Comparison of ENCODE assay signal across 15 cellular contexts in genomic region chr4:25399502-25399901, GRCh38. TPM values are rescaled to one million over a fixed set of nuclear protein-coding genes. Genes with fewer than 3 reads are reported as not detected.
DNase-seq lines count a peak whose midpoint lies in the region; ATAC-seq, FAIRE-seq and TF ChIP-seq lines count a peak whose summit lies in the region.
"Had no signal": no experiment of that assay in that cellular context is flagged by ENCODE, and none has a peak within 500 bp of the region (broad histone marks: within the 10 kb centered on the region; RNA-seq: fewer than 3 reads in every experiment).

No MANE protein-coding gene starts in this region.

- H3K4me1 ChIP-seq in HEK293 (ENCODE audit: control insufficient read depth, insufficient read depth, low read length), result no peaks in the 10 kb centered on the region
- H3K4me1 ChIP-seq in K562 (replicated peaks in 1 of 2; ENCODE audit: control insufficient read depth in 2 of 2, insufficient read depth in 2 of 2, low read length in 2 of 2), result no peaks in the 10 kb centered on the region
- H3K4me1 ChIP-seq in testis, result no peaks in the 10 kb centered on the region

- no peaks in the 10 kb centered on the region for H3K9me1 ChIP-seq in K562 (ENCODE audit: control insufficient read depth, insufficient read depth, low read length)

- no peak overlapping the region for H3K27ac ChIP-seq in HEK293 (ENCODE audit: extremely low read depth, low read depth, low read length)
- no peak overlapping the region for H3K27ac ChIP-seq in K562 (ENCODE audit: extremely low read depth, low read depth, low read length)
- no peak overlapping the region for H3K27ac ChIP-seq in RWPE1
- no peak overlapping the region for H3K27ac ChIP-seq in testis

- in situ Hi-C loops in K562 (cut with MboI), result no loop called here

- no peaks in the 10 kb centered on the region for H3K27me3 Mint-ChIP-seq in progenitor cell of endocrine pancreas
- no peaks in the 10 kb centered on the region for H3K27me3 Mint-ChIP-seq in stimulated activated naive CD8-positive, alpha-beta T cell treated with anti-CD3 and anti-CD28 coated beads, Interleukin-15, amount 100 ng/mL, for 72 hours
- H3K27me3 Mint-ChIP-seq: B cell; CD4-positive, alpha-beta T cell had no signal

- no peak for ATAC-seq in K562
- no peak for ATAC-seq in stimulated activated naive CD8-positive, alpha-beta T cell treated with anti-CD3 and anti-CD28 coated beads, Interleukin-15, amount 100 ng/mL, for 72 hours
- ATAC-seq: GM12878 had no signal

- POLR2A ChIA-PET in HEK293 (lab: Yijun Ruan, JAX) (no interaction called here), K562 (lab: Yijun Ruan, JAX) (interaction anchor here (0.6 kb wide), 1 partner anchor 11 kb away, joined by 3 read pairs; no protein-coding TSS in a partner anchor), RWPE1 (lab: Yijun Ruan, JAX; ENCODE audit: low non-redundant PET) (no interaction called here)

- H3K4me1 Mint-ChIP-seq in progenitor cell of endocrine pancreas (ENCODE audit: low read depth), result peaks cover 8% of the 10 kb centered on the region
- no peaks in the 10 kb centered on the region for H3K4me1 Mint-ChIP-seq in stimulated activated naive CD8-positive, alpha-beta T cell treated with anti-CD3 and anti-CD28 coated beads, Interleukin-15, amount 100 ng/mL, for 72 hours
- H3K4me1 Mint-ChIP-seq: B cell, H9 had no signal

- H3K4me3 ChIP-seq in HEK293 (ENCODE audit: low read depth, low read length) (no peak overlapping the region), K562 (no peak overlapping the region), testis (no peak overlapping the region)
- H3K4me3 ChIP-seq: GM12878 had no signal

- no peak overlapping the region for H3K9ac ChIP-seq in K562 (ENCODE audit: insufficient read depth in 1 of 2, low read depth in 2 of 2, low read length in 2 of 2)

- peaks cover 4% of the 10 kb centered on the region for H3K9me3 Mint-ChIP-seq in progenitor cell of endocrine pancreas (ENCODE audit: low read depth)
- no peaks in the 10 kb centered on the region for H3K9me3 Mint-ChIP-seq in stimulated activated naive CD8-positive, alpha-beta T cell treated with anti-CD3 and anti-CD28 coated beads, Interleukin-15, amount 100 ng/mL, for 72 hours
- H3K9me3 Mint-ChIP-seq: H9, HFFc6 had no signal

- FAIRE-seq in GM12891 (lab: Jason Lieb, UNC), result peak; percentile 33
- no peak for FAIRE-seq in K562 (lab: Jason Lieb, UNC)
- FAIRE-seq: GM12878 had no signal

- TF ChIP-seq EP300 in K562 (IDR thresholded peaks at IDR 0.05; ENCODE audit: low read length), result no peak

- no peaks in the 10 kb centered on the region for H4K20me1 ChIP-seq in K562 (replicated peaks; ENCODE audit: control insufficient read depth, insufficient read depth, low read length)

- no peak for DNase-seq in GM12891 (ENCODE audit: insufficient read length, low spot score)
- no peak for DNase-seq in K562 (ENCODE audit: extremely low read depth in 1 of 4, low spot score in 3 of 4)
- DNase-seq in progenitor cell of endocrine pancreas (ENCODE audit: low spot score, unreplicated experiment), result no peak
- DNase-seq in RWPE1 (ENCODE audit: low spot score), result no peak
- no peak for DNase-seq in testis
- no peak for DNase-seq in stimulated activated naive CD8-positive, alpha-beta T cell treated with anti-CD3 and anti-CD28 coated beads, Interleukin-15, amount 100 ng/mL, for 72 hours
- DNase-seq: C1 segment of cervical spinal cord; CD4-positive, alpha-beta T cell; DMS79; H9; HFFc6; KG1 had no signal

- H3K27ac Mint-ChIP-seq in progenitor cell of endocrine pancreas, result peak overlapping the region; percentile 6
- H3K27ac Mint-ChIP-seq in stimulated activated naive CD8-positive, alpha-beta T cell treated with anti-CD3 and anti-CD28 coated beads, Interleukin-15, amount 100 ng/mL, for 72 hours, result peak overlapping the region in 1 of 2 donors; percentile 3
- H3K27ac Mint-ChIP-seq: B cell; CD4-positive, alpha-beta T cell; HFFc6 had no signal

- no peak overlapping the region for H2AFZ ChIP-seq in K562 (ENCODE audit: low read depth, low read length)

- no peak for TF ChIP-seq POLR2A in GM12891 (IDR thresholded peaks at IDR 0.05; ENCODE audit: low read depth, low read length)
- no peak for TF ChIP-seq POLR2A in K562 (conservative IDR thresholded peaks at IDR 0.05)
- TF ChIP-seq POLR2A in testis (IDR thresholded peaks at IDR 0.05), result no peak

- intact Hi-C loops in K562 (cut with micrococcal nuclease) (no loop called here), testis (cut with DNase I; ENCODE audit: low total_unique reads) (no loop called here)

- TF ChIP-seq CTCF in HEK293 (tag by site-specific recombination; IDR thresholded peaks at IDR 0.05) (no peak), K562 (IDR thresholded peaks at IDR 0.05 in 2 of 3, conservative IDR thresholded peaks at IDR 0.05 in 1 of 3; ENCODE audit: insufficient read depth in 2 of 3, low read depth in 1 of 3, low read length in 3 of 3) (no peak), progenitor cell of endocrine pancreas (IDR thresholded peaks at IDR 0.05; ENCODE audit: unreplicated experiment) (no peak), RWPE1 (conservative IDR thresholded peaks at IDR 0.05; ENCODE audit: low read depth) (no peak), testis (IDR thresholded peaks at IDR 0.05) (no peak)

- H3K27me3 ChIP-seq in K562 (ENCODE audit: control insufficient read depth in 2 of 2, insufficient read depth in 2 of 2, low read length in 2 of 2) (no peaks in the 10 kb centered on the region), testis (no peaks in the 10 kb centered on the region)

- no peak for TF ChIP-seq RAD21 in K562 (CRISPR knock-in tag; conservative IDR thresholded peaks at IDR 0.05 in 1 of 2, IDR thresholded peaks at IDR 0.05 in 1 of 2)

- H3K9me3 ChIP-seq in HEK293 (ENCODE audit: control insufficient read depth, insufficient read depth, low read depth, low read length) (no peaks in the 10 kb centered on the region), K562 (replicated peaks; ENCODE audit: control insufficient read depth, insufficient read depth, low read depth, low read length) (no peaks in the 10 kb centered on the region), testis (no peaks in the 10 kb centered on the region)

- peaks cover 43% of the 10 kb centered on the region for H3K36me3 Mint-ChIP-seq in progenitor cell of endocrine pancreas (ENCODE audit: insufficient read depth)

- H3K36me3 ChIP-seq in HEK293 (ENCODE audit: control insufficient read depth in 2 of 2, insufficient read depth in 1 of 2, low read length in 2 of 2) (peaks cover 3 to 81% of the 10 kb centered on the region in 2 experiments; a peak in 2 of 3 replicates), K562 (ENCODE audit: control insufficient read depth, insufficient read depth, low read length) (peaks cover 83% of the 10 kb centered on the region), testis (ENCODE audit: low read depth, missing control alignments) (no peaks in the 10 kb centered on the region)

- CTCF ChIA-PET in HEK293 (lab: Yijun Ruan, JAX) (interaction anchor here (1.0 kb wide), 1 partner anchor 912 kb away, joined by 3 read pairs; no protein-coding TSS in a partner anchor), K562 (lab: Yijun Ruan, JAX; ENCODE audit: low intra/inter-chr PET ratio) (no interaction called here), RWPE1 (lab: Yijun Ruan, JAX) (no interaction called here)

- 89% methylated on average over 4 of the region's 4 CpGs for WGBS in K562 (ENCODE audit: insufficient coverage, low coverage, missing lambda C conversion rate)
- WGBS in testis, 2 donors, result 93% methylated on average over 4 of the region's 4 CpGs

- no peak overlapping the region for H3K4me2 ChIP-seq in K562 (ENCODE audit: insufficient read depth, low read length)

- H3K79me2 ChIP-seq in K562 (ENCODE audit: control insufficient read depth, insufficient read depth, low read length), result no peaks in the 10 kb centered on the region

- H3K4me3 Mint-ChIP-seq in progenitor cell of endocrine pancreas (ENCODE audit: low read depth), result no peak overlapping the region
- no peak overlapping the region for H3K4me3 Mint-ChIP-seq in stimulated activated naive CD8-positive, alpha-beta T cell treated with anti-CD3 and anti-CD28 coated beads, Interleukin-15, amount 100 ng/mL, for 72 hours
- H3K4me3 Mint-ChIP-seq: B cell; CD4-positive, alpha-beta T cell; H9; HFFc6 had no signal

- BruUV-seq in K562 (replicated peaks; lab: Mats Ljungman, UMichigan), result TSS peak; percentile 15

TF ChIP-seq in GM12891, 5 proteins besides CTCF, POLR2A, EP300 and RAD21 (continues in another document):
- TF ChIP-seq SPI1 (IDR thresholded peaks at IDR 0.05; ENCODE audit: low read depth, low read length), result no peak
- no peak for TF ChIP-seq POLR2AphosphoS5 (IDR thresholded peaks at IDR 0.05; ENCODE audit: low read depth, low read length)

TF ChIP-seq in HEK293, 187 proteins besides CTCF, POLR2A, EP300 and RAD21 (continues in another document):
- TF ChIP-seq ZFP3 (tag by site-specific recombination; IDR thresholded peaks at IDR 0.05; ENCODE audit: low read depth), result no peak

TF ChIP-seq in K562, 482 proteins besides CTCF, POLR2A, EP300 and RAD21 (continues in another document):
- TF ChIP-seq CBFA2T2 (conservative IDR thresholded peaks at IDR 0.05), result no peak
- TF ChIP-seq ZNF354B (CRISPR knock-in tag; IDR thresholded peaks at IDR 0.05), result no peak
- no peak for TF ChIP-seq HOXB6 (CRISPR knock-in tag; IDR thresholded peaks at IDR 0.05; ENCODE audit: borderline replicate concordance)
- no peak for TF ChIP-seq CCNT2 (IDR thresholded peaks at IDR 0.05; ENCODE audit: borderline replicate concordance, extremely low read depth, insufficient read length, low read depth, low read length)

RNA-seq across cellular contexts. Expression of gene ANAPC4, which starts 22.4 kb away (rescaled TPM):
- polyA plus RNA-seq in GM12891 (2012; ENCODE audit: low read depth, missing spikeins), result 17.0 TPM
- total RNA-seq in K562 (2011; cell fraction: chromatin; rRNA removed; ENCODE audit: low replicate concordance), result 45.0 and 132 TPM in 2 replicates
- 21.7 and 27.0 TPM in 2 replicates for total RNA-seq in K562 (2011; cell fraction: nucleolus; rRNA removed)
- total RNA-seq in K562 (2011; cell fraction: nucleoplasm; rRNA removed), result 46.1 and 73.2 TPM in 2 replicates
- total RNA-seq in K562 (2014; rRNA removed) (22.0 and 24.8 TPM in 2 replicates), K562 (2014; rRNA removed; fragmentation: Illumina TruSeq; extraction: Trizol) (44.8 and 55.0 TPM in 2 replicates), K562 (2015; rRNA removed; fragmentation: Illumina TruSeq; extraction: Trizol) (38.5 and 45.3 TPM in 2 replicates), K562 (2021) (29.6 and 32.2 TPM in 2 replicates), progenitor cell of endocrine pancreas (39.5 and 48.4 TPM in 2 replicates), testis (10 to 100 TPM; 35.3 to 43.5 TPM)
- polyA plus RNA-seq in K562 (2011; rRNA removed) (33.2 and 42.8 TPM in 2 replicates), K562 (2014; fragmentation: Illumina TruSeq; extraction: Trizol) (39.2 and 47.0 TPM in 2 replicates), K562 (2014; fragmentation: Nextera tagmentation; extraction: Ambion mirVana) (10 to 100 TPM; 23.9 to 30.3 TPM), K562 (2014; rRNA removed) (29.0 and 31.9 TPM in 2 replicates), testis (ENCODE audit: insufficient read depth, low read depth, low replicate concordance) (16.1 TPM)
- polyA plus RNA-seq in K562 (2011; cell fraction: cytosol; rRNA removed), result 3.7 and 9.3 TPM in 2 replicates
- polyA plus RNA-seq in K562 (2011; cell fraction: nucleus; rRNA removed), result 50.2 and 75.1 TPM in 2 replicates
- polyA plus RNA-seq in K562 (2012), result 21.9 and 22.3 TPM in 2 replicates
- polyA minus RNA-seq in K562 (2011; rRNA and poly(A)+ RNA removed), result 33.4 and 40.3 TPM in 2 replicates
- polyA minus RNA-seq in K562 (2011; cell fraction: cytosol; rRNA and poly(A)+ RNA removed), result 10.6 and 12.2 TPM in 2 replicates
- 26.8 and 41.8 TPM in 2 replicates for polyA minus RNA-seq in K562 (2011; cell fraction: nucleus; rRNA and poly(A)+ RNA removed)
